Comparison of ENCODE assay signal across 13 cellular contexts in the genomic region with DNA sequence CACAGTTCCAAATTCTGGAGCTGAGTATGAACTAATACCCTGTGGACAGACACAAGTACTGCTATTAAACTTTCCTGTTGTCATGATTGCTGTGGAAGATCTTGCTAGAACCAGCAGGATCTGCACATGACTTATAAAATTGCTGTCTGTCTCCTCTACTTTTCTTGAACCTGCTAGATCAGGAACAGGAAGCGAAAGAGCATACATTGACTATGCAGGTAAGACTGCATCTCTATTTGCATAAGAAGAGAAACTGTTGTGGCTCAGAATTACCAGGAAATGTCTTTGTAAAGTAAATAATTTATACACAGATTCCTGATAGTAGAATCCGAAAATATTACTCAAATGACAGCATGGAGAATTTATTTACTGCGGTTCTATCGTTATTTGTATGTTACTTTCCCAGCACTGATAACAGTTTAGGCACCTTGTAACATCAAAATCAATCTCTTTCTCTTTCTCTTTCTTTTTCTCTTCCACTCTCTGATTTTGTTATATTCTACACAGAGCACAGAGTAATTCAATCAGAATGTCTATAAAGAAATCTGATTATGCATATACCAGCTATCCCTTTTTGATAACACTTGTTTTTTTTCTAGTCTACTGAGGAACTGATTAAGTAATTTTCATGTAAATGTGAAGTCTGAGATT.
DNase-seq lines count a peak whose midpoint lies in the region; ATAC-seq, FAIRE-seq and TF ChIP-seq lines count a peak whose summit lies in the region.
"Had no signal": no experiment of that assay in that cellular context is flagged by ENCODE, and none has a peak within 500 bp of the region (broad histone marks: within the 10 kb centered on the region; RNA-seq: fewer than 3 reads in every experiment).

No MANE protein-coding gene starts in this region.

- TF ChIP-seq CTCF in IMR-90 (conservative IDR thresholded peaks at IDR 0.05; ENCODE audit: low read depth, low read length) = no peak
- TF ChIP-seq CTCF in endodermal cell (conservative IDR thresholded peaks at IDR 0.05) = no peak

- H4K20me1 ChIP-seq in IMR-90 (ENCODE audit: insufficient read depth, low read length) = no peaks in the 10 kb centered on the region

- dilution Hi-C loops in IMR-90 (cut with HindIII; ENCODE audit: low sequenced_read_pairs, unreplicated experiment) = no loop called here

- H3K23ac ChIP-seq in IMR-90 (ENCODE audit: low read depth, low read length) = no peak overlapping the region

- H3K9ac ChIP-seq in IMR-90 (ENCODE audit: low read depth, low read length) (no peak overlapping the region), endodermal cell (ENCODE audit: extremely low read depth, low read length, poor library complexity, severe bottlenecking) (no peak overlapping the region)

- 0 out of 2 replicates have a peak overlapping the region, but pooled peaks have one; percentile 14 for H2BK120ac ChIP-seq in IMR-90 (ENCODE audit: low read depth, low read length)

- H3K79me1 ChIP-seq in IMR-90 (ENCODE audit: low read depth in 1 of 2, low read length in 2 of 2) = no peaks in the 10 kb centered on the region

- H3K4me2 ChIP-seq in IMR-90 (ENCODE audit: low read depth, low read length) = no peak overlapping the region

- intact Hi-C loops in IMR-90 (cut with micrococcal nuclease) = loop anchor here (5.0 kb wide), 1 partner anchor 164 kb away; no protein-coding TSS in a partner anchor

- H3K36me3 Mint-ChIP-seq in endodermal cell (ENCODE audit: low read depth) = no peaks in the 10 kb centered on the region

- in situ Hi-C loops in IMR-90 (cut with MboI; ENCODE audit: low sequenced_read_pairs) = no loop called here

- peaks cover 6% of the 10 kb centered on the region for H3K9me3 Mint-ChIP-seq in endodermal cell

- no peak for TF ChIP-seq POLR2A in IMR-90 (IDR thresholded peaks at IDR 0.05; ENCODE audit: low read depth, low read length)

- no peak overlapping the region for H2AFZ ChIP-seq in IMR-90 (replicated peaks; ENCODE audit: low read length, poor library complexity)

- H3K4me1 ChIP-seq in IMR-90 (ENCODE audit: control insufficient read depth, insufficient read depth, low read length) (peaks cover 5% of the 10 kb centered on the region), endodermal cell (ENCODE audit: control insufficient read depth, insufficient read depth, low read length) (no peaks in the 10 kb centered on the region)
- H3K4me1 ChIP-seq: foreskin keratinocyte had no signal

- H4K5ac ChIP-seq in IMR-90 (ENCODE audit: low read depth, low read length) = no peak overlapping the region

- no peak overlapping the region for H3K4me3 ChIP-seq in IMR-90 (ENCODE audit: insufficient read depth, low read depth, low read length)
- H3K4me3 ChIP-seq in endodermal cell (ENCODE audit: low read length) = no peak overlapping the region

- no peak overlapping the region for H3K4ac ChIP-seq in IMR-90 (ENCODE audit: low read depth, low read length)

- no peak overlapping the region for H4K91ac ChIP-seq in IMR-90 (ENCODE audit: insufficient read depth, low read depth, low read length)

- H3K56ac ChIP-seq in IMR-90 (ENCODE audit: extremely low read depth, insufficient read depth, low read length) = no peak overlapping the region

- POLR2A ChIA-PET in IMR-90 (lab: Charles Lee; ENCODE audit: unreplicated experiment) = no interaction called here

- no peak overlapping the region for H2AK5ac ChIP-seq in IMR-90 (ENCODE audit: low read depth, low read length)

- H3K27me3 Mint-ChIP-seq in endodermal cell (ENCODE audit: insufficient read depth) = no peaks in the 10 kb centered on the region

- no peak for DNase-seq in GM18507 (ENCODE audit: extremely low spot score, insufficient read length, low read depth)
- no peak for DNase-seq in IMR-90
- DNase-seq in endodermal cell = no peak
- no peak for DNase-seq in HCEC 1CT
- DNase-seq in ureter (ENCODE audit: low spot score) = no peak
- no peak for DNase-seq in effector CD4-positive, alpha-beta T cell
- DNase-seq: activated gamma-delta T cell, foreskin keratinocyte, mammary epithelial cell had no signal

- ATAC-seq in GM21367 (IDR thresholded peaks at IDR 0.05; ENCODE audit: unreplicated experiment) (peak; percentile 91), HG02970 (IDR thresholded peaks at IDR 0.05; ENCODE audit: low FRiP score, unreplicated experiment) (peak; percentile 79), IMR-90 (ENCODE audit: low read depth) (no peak)
- ATAC-seq: foreskin keratinocyte, sciatic nerve had no signal

- H3K14ac ChIP-seq in IMR-90 (replicated peaks; ENCODE audit: low read depth, low read length) = no peak overlapping the region

- no peak for TF ChIP-seq RAD21 in IMR-90 (IDR thresholded peaks at IDR 0.05; ENCODE audit: low read length)

- H2BK15ac ChIP-seq in IMR-90 (ENCODE audit: low read depth, low read length) = no peak overlapping the region

- 0 out of 2 replicates have a peak, but pooled peaks cover 3% of the 10 kb centered on the region for H3K9me1 ChIP-seq in IMR-90 (ENCODE audit: insufficient read depth, low read length)

- CTCF ChIA-PET in IMR-90 (lab: Yijun Ruan, JAX) = no interaction called here

- no peak overlapping the region for H3K27ac Mint-ChIP-seq in endodermal cell

- no peaks in the 10 kb centered on the region for H3K36me3 ChIP-seq in IMR-90 (ENCODE audit: control insufficient read depth, insufficient read depth, low read length)
- no peaks in the 10 kb centered on the region for H3K36me3 ChIP-seq in endodermal cell (ENCODE audit: control insufficient read depth, insufficient read depth, low read length)

- H3K4me1 Mint-ChIP-seq in endodermal cell = peaks cover 14% of the 10 kb centered on the region

- no peak overlapping the region for H4K8ac ChIP-seq in IMR-90 (ENCODE audit: low read depth in 2 of 2, low read length in 2 of 2)

- H3K27me3 ChIP-seq in IMR-90 (ENCODE audit: control insufficient read depth, insufficient read depth, low read length) (no peaks in the 10 kb centered on the region), endodermal cell (ENCODE audit: control insufficient read depth, insufficient read depth, low read length, poor library complexity, severe bottlenecking) (no peaks in the 10 kb centered on the region)
- H3K27me3 ChIP-seq: foreskin keratinocyte had no signal

- peaks cover 2% of the 10 kb centered on the region; the same call in 1 of the 2 replicates for H3K9me3 ChIP-seq in IMR-90 (ENCODE audit: control insufficient read depth, insufficient read depth, low read length)
- no peaks in the 10 kb centered on the region for H3K9me3 ChIP-seq in endodermal cell (ENCODE audit: control insufficient read depth, low read length)

- H3K27ac ChIP-seq in IMR-90 (ENCODE audit: insufficient read depth, low read length) (no peak overlapping the region), endodermal cell (ENCODE audit: low read depth, low read length) (no peak overlapping the region)
- H3K27ac ChIP-seq: foreskin keratinocyte had no signal

- no peak overlapping the region for H3K18ac ChIP-seq in IMR-90 (ENCODE audit: low read depth, low read length)

- no peak overlapping the region for H2BK20ac ChIP-seq in IMR-90 (ENCODE audit: low read depth, low read length)

- BruUV-seq in IMR-90 (replicated peaks; lab: Mats Ljungman, UMichigan) = no TSS peak

- H2AK9ac ChIP-seq in IMR-90 (replicated peaks; ENCODE audit: low read depth, low read length, poor library complexity) = no peak overlapping the region

- H2BK5ac ChIP-seq in IMR-90 (ENCODE audit: low read depth, low read length, poor library complexity, severe bottlenecking) = no peak overlapping the region

- FAIRE-seq in GM18507 (lab: Jason Lieb, UNC) = peak; percentile 57
- FAIRE-seq: RCC 7860 had no signal

- no peak overlapping the region for H3K4me3 Mint-ChIP-seq in endodermal cell

- 86% methylated on average over 2 of the region's 4 CpGs; no CpG with 5 or more reads in 1 of the 2 experiments for WGBS in IMR-90 (ENCODE audit: extremely low coverage in 2 of 2, insufficient read length in 1 of 2), 2 experiments
- 86 to 91% methylated on average over 3 to 4 of the region's 4 CpGs for WGBS in endodermal cell (ENCODE audit: insufficient coverage in 1 of 2, insufficient read length in 1 of 2), 2 experiments

TF ChIP-seq in IMR-90, 13 proteins besides CTCF, POLR2A, EP300 and RAD21:
- TF ChIP-seq RCOR1 (IDR thresholded peaks at IDR 0.05; ENCODE audit: insufficient replicate concordance, low read length) (no peak), CHD1 (IDR thresholded peaks at IDR 0.05; ENCODE audit: low read depth, low read length) (no peak), BHLHE40 (IDR thresholded peaks at IDR 0.05; ENCODE audit: low read depth, low read length) (no peak), MAZ (IDR thresholded peaks at IDR 0.05; ENCODE audit: borderline replicate concordance, low read depth, low read length) (no peak), MXI1 (IDR thresholded peaks at IDR 0.05; ENCODE audit: borderline replicate concordance, low read depth, low read length) (no peak), NFE2L2 (IDR thresholded peaks at IDR 0.05; ENCODE audit: low read depth, low read length) (no peak), FOS (IDR thresholded peaks at IDR 0.05; ENCODE audit: low read depth, low read length) (no peak), RFX5 (IDR thresholded peaks at IDR 0.05; ENCODE audit: low read depth, low read length) (no peak), CEBPB (IDR thresholded peaks at IDR 0.05; ENCODE audit: low read depth, low read length) (no peak), SMC3 (IDR thresholded peaks at IDR 0.05; ENCODE audit: low read depth, low read length) (no peak), MAFK (IDR thresholded peaks at IDR 0.05; ENCODE audit: low read depth, low read length) (no peak)
- TF ChIP-seq, protein P1, sequence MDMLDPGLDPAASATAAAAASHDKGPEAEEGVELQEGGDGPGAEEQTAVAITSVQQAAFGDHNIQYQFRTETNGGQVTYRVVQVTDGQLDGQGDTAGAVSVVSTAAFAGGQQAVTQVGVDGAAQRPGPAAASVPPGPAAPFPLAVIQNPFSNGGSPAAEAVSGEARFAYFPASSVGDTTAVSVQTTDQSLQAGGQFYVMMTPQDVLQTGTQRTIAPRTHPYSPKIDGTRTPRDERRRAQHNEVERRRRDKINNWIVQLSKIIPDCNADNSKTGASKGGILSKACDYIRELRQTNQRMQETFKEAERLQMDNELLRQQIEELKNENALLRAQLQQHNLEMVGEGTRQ (IDR thresholded peaks at IDR 0.05; ENCODE audit: low read depth, low read length) = no peak
- TF ChIP-seq, protein P2, sequence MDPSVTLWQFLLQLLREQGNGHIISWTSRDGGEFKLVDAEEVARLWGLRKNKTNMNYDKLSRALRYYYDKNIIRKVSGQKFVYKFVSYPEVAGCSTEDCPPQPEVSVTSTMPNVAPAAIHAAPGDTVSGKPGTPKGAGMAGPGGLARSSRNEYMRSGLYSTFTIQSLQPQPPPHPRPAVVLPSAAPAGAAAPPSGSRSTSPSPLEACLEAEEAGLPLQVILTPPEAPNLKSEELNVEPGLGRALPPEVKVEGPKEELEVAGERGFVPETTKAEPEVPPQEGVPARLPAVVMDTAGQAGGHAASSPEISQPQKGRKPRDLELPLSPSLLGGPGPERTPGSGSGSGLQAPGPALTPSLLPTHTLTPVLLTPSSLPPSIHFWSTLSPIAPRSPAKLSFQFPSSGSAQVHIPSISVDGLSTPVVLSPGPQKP (IDR thresholded peaks at IDR 0.05; ENCODE audit: borderline replicate concordance, low read depth, low read length) = no peak
